ENCODE assay signal across 1 cellular context in genomic region chr12:121718653-121719239, GRCh38.
TF ChIP-seq lines count a peak whose summit lies in the region.

No MANE protein-coding gene starts in this region.

TF ChIP-seq in HCT116, 20 proteins besides CTCF, POLR2A, EP300 and RAD21 (continued from another document):
- no peak for TF ChIP-seq POLR2AphosphoS5 (IDR thresholded peaks at IDR 0.05; ENCODE audit: low read depth, low read length)
- TF ChIP-seq TCF7L2 (IDR thresholded peaks at IDR 0.05; ENCODE audit: borderline replicate concordance, extremely low read depth, insufficient read depth, insufficient read length), result no peak
- no peak for TF ChIP-seq ATF3 (IDR thresholded peaks at IDR 0.05)
- no peak for TF ChIP-seq YY1 (IDR thresholded peaks at IDR 0.05; ENCODE audit: extremely low read depth, insufficient replicate concordance, low read depth, low read length)
- no peak for TF ChIP-seq FOSL1 (IDR thresholded peaks at IDR 0.05; ENCODE audit: low read depth)
- no peak for TF ChIP-seq MAX (IDR thresholded peaks at IDR 0.05)
- TF ChIP-seq REST (IDR thresholded peaks at IDR 0.05; ENCODE audit: low read depth), result no peak
- TF ChIP-seq CBX3 (IDR thresholded peaks at IDR 0.05; ENCODE audit: low read depth), result no peak
